ENCODE assay signal across 9 cellular contexts in the genomic region with DNA sequence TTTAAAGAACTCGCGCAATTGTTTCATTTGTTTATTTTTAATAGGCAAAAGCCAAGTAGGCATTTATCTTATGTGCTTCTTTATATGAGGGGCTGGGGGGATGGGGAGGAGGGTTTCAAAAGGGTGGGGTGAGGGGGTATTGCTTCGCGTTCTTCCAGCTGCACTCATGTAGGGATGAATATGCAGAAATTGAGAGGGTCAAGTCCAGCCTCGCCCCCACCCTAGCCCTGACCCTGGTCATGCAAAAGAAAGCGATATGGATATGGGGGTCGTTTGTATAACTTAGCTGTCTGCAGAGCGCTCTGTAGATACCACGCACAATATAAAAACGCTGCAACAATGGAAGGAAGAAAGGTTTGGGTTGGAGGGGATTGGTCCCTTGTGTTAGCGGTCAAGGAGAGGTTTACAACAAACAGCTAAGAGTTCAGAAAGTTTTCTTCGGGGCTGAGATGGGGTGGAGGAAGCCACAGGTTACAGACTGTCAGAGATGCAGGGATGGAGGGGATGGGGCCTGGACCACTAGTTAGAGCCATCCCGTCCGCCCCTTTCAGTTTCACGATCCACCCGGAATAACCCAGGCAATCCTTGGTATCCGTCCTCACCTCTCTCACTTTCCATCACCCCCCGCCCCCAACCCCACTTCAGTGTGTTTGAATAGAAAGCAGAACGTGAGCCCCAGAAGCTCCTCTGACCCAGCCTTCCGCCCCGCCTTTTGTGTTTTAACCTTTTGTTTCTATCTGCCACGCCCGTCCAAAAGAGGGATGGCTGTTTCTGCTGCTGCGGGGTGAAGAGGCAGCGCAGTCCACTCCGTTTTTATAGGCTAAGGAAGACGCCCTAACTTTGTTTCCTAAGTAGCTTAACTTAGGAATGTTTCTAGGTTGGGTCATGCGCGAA.
DNase-seq lines count a peak whose midpoint lies in the region; ATAC-seq and TF ChIP-seq lines count a peak whose summit lies in the region.
"Had no signal": no experiment of that assay in that cellular context is flagged by ENCODE, and none has a peak within 500 bp of the region (broad histone marks: within the 10 kb centered on the region; RNA-seq: fewer than 3 reads in every experiment).

No MANE protein-coding gene starts in this region.

- peaks cover 27 to 36% (median 35%) of the 10 kb centered on the region in 3 donors for H3K4me1 Mint-ChIP-seq in naive B cell

- peaks cover 0 to 8% of the 10 kb centered on the region in 2 donors for H3K36me3 Mint-ChIP-seq in naive B cell

- H3K9ac ChIP-seq in Loucy (ENCODE audit: low read depth, low read length, poor library complexity, severe bottlenecking) (peak overlapping the region; percentile 97), duodenal mucosa (ENCODE audit: low read depth in 1 of 2, low read length in 2 of 2) (no peak overlapping the region)

- peak overlapping the region; percentile 88 for H3K4me2 ChIP-seq in Loucy (ENCODE audit: low read depth, low read length, poor library complexity, severe bottlenecking)

- peak overlapping the region; percentile 81 for H3K4me3 ChIP-seq in AG04450 (ENCODE audit: low read depth, low read length)
- peak overlapping the region; percentile 91 for H3K4me3 ChIP-seq in Loucy (ENCODE audit: low read length, poor library complexity, severe bottlenecking)
- H3K4me3 ChIP-seq in duodenal mucosa (ENCODE audit: low read depth in 1 of 2, low read length in 2 of 2), result peak overlapping the region; percentile 61 to 65

- POLR2A ChIA-PET in AG04450 (lab: Yijun Ruan, JAX), result interaction anchor here (0.9 to 1.7 kb wide), 4 partner anchors 13 to 93 kb away, joined by 3 to 8 read pairs (median 4); a partner anchor contains a TSS

- H3F3A ChIP-seq in Loucy (ENCODE audit: low read depth), result peaks cover 5% of the 10 kb centered on the region

- peak in 1 of 2 donors; percentile 29 for ATAC-seq in naive B cell (ENCODE audit: low read depth in 2 of 2)
- no peak for ATAC-seq in HG02973 (IDR thresholded peaks at IDR 0.05; ENCODE audit: unreplicated experiment)
- ATAC-seq in HG02759 (IDR thresholded peaks at IDR 0.05; ENCODE audit: unreplicated experiment), result no peak

- peaks cover 0 to 4% (median 0%) of the 10 kb centered on the region in 7 donors for H3K9me3 Mint-ChIP-seq in naive B cell

- peak overlapping the region in 1 of 6 donors; percentile 66 for H3K27ac Mint-ChIP-seq in naive B cell

- H3K27me3 ChIP-seq in AG04450 (ENCODE audit: control insufficient read depth, insufficient read depth, low read length) (peaks cover 4% of the 10 kb centered on the region), Loucy (ENCODE audit: insufficient read depth, low read length, poor library complexity, severe bottlenecking) (peaks cover 8% of the 10 kb centered on the region), duodenal mucosa (ENCODE audit: control insufficient read depth in 1 of 2, insufficient read depth in 2 of 2, low read length in 2 of 2) (peaks cover 40 to 56% of the 10 kb centered on the region in 2 donors)

- DNase-seq in AG04450 (ENCODE audit: low read depth, low spot score) (no peak), naive B cell (no peak), activated gamma-delta T cell treated with Interleukin-2 at 50 U/mL for 16 hours (no peak), COLO829 (ENCODE audit: low spot score) (no peak)
- DNase-seq: foreskin melanocyte had no signal

- H3K27me3 Mint-ChIP-seq in naive B cell, result peaks cover 48 to 58% (median 48%) of the 10 kb centered on the region in 3 donors

- H3K36me3 ChIP-seq in Loucy (ENCODE audit: insufficient read depth, low read length), result no peaks in the 10 kb centered on the region
- H3K36me3 ChIP-seq in duodenal mucosa (ENCODE audit: control insufficient read depth in 1 of 2, insufficient read depth in 2 of 2, low read length in 2 of 2), result no peaks in the 10 kb centered on the region

- no peak for TF ChIP-seq CTCF in AG04450 (IDR thresholded peaks at IDR 0.05; ENCODE audit: low read depth, low read length)
- no peak for TF ChIP-seq CTCF in Loucy (conservative IDR thresholded peaks at IDR 0.05; ENCODE audit: low read length)

- CTCF ChIA-PET in AG04450 (lab: Charles Lee), result interaction anchor here (0.6 to 1.3 kb wide), 3 partner anchors 12 to 871 kb away, joined by 3 to 4 read pairs (median 3); no protein-coding TSS in a partner anchor

- H3K4me1 ChIP-seq in Loucy (ENCODE audit: insufficient read depth, low read length, poor library complexity, severe bottlenecking) (peaks cover 25% of the 10 kb centered on the region), duodenal mucosa (ENCODE audit: control insufficient read depth in 1 of 2, insufficient read depth in 2 of 2, low read length in 2 of 2) (peaks cover 8 to 10% of the 10 kb centered on the region in 2 donors)

- H3K79me2 ChIP-seq in Loucy (ENCODE audit: insufficient read depth, low read length), result peaks cover 88% of the 10 kb centered on the region

- H3K4me3 Mint-ChIP-seq in naive B cell, result peak overlapping the region; percentile 75 to 92 (median 80)

- H3K9me2 ChIP-seq in Loucy (replicated peaks; ENCODE audit: low read depth, low read length), result no peaks in the 10 kb centered on the region

- H3K9me3 ChIP-seq in AG04450 (ENCODE audit: control insufficient read depth, insufficient read depth, low read length), result no peaks in the 10 kb centered on the region
- no peaks in the 10 kb centered on the region for H3K9me3 ChIP-seq in Loucy (ENCODE audit: insufficient read depth, low read depth, low read length)
- H3K9me3 ChIP-seq in duodenal mucosa (ENCODE audit: control insufficient read depth in 1 of 2, low read length in 2 of 2), result no peaks in the 10 kb centered on the region

- H3K27ac ChIP-seq in AG04450 (ENCODE audit: low read depth, low read length), result no peak overlapping the region
- no peak overlapping the region for H3K27ac ChIP-seq in duodenal mucosa (ENCODE audit: low read depth, low read length)

- peak overlapping the region; percentile 13; the same call in 1 of the 2 replicates for H2AFZ ChIP-seq in Loucy (ENCODE audit: low read length)

- peaks cover 47% of the 10 kb centered on the region for H4K20me1 ChIP-seq in Loucy (ENCODE audit: insufficient read depth, low read length, poor library complexity, severe bottlenecking)
